22 cellular contexts compared by ENCODE assay signal in genomic region chr5:76153996-76154395, GRCh38.
DNase-seq lines count a peak whose midpoint lies in the region; ATAC-seq and TF ChIP-seq lines count a peak whose summit lies in the region.
"Had no signal": no experiment of that assay in that cellular context is flagged by ENCODE, and none has a peak within 500 bp of the region (broad histone marks: within the 10 kb centered on the region; RNA-seq: fewer than 3 reads in every experiment).

No MANE protein-coding gene starts in this region.

- H3K4me1 Mint-ChIP-seq in neural progenitor cell, result peaks cover 29% of the 10 kb centered on the region
- H3K4me1 Mint-ChIP-seq in immature natural killer cell, result peaks cover 15 to 16% of the 10 kb centered on the region in 2 donors

- H3K27me3 Mint-ChIP-seq in neural progenitor cell (ENCODE audit: insufficient read depth, low read depth) (no peaks in the 10 kb centered on the region), immature natural killer cell (ENCODE audit: low read depth in 3 of 3) (peaks cover 2 to 4% (median 3%) of the 10 kb centered on the region in 3 donors)

- peak overlapping the region; percentile 25 for H3K27ac Mint-ChIP-seq in neural progenitor cell
- no peak overlapping the region for H3K27ac Mint-ChIP-seq in immature natural killer cell
- H3K27ac Mint-ChIP-seq: CD14-positive monocyte; CD4-positive, alpha-beta T cell; GM23338 had no signal

- H3K9me3 Mint-ChIP-seq in neural progenitor cell, result no peaks in the 10 kb centered on the region
- peaks cover 0 to 9% (median 2%) of the 10 kb centered on the region in 6 donors for H3K9me3 Mint-ChIP-seq in immature natural killer cell
- H3K9me3 Mint-ChIP-seq: GM23338, H9 had no signal

- no peak overlapping the region for H3K4me3 ChIP-seq in esophagus muscularis mucosa
- H3K4me3 ChIP-seq in neural progenitor cell, result no peak overlapping the region
- H3K4me3 ChIP-seq: A549; BLaER1 treated with 17β-estradiol and CSF1 and Interleukin-3, amounts not matched to agents 10 nM and 100 nM; GM23338 had no signal

- TF ChIP-seq CTCF in esophagus muscularis mucosa (IDR thresholded peaks at IDR 0.05) (no peak), neural progenitor cell (IDR thresholded peaks at IDR 0.05) (no peak)

- DNase-seq in ELR (ENCODE audit: low read depth), result peak; percentile 2
- DNase-seq in esophagus muscularis mucosa (ENCODE audit: extremely low spot score), result peak; percentile 37
- no peak for DNase-seq in neural progenitor cell (ENCODE audit: low spot score)
- DNase-seq in immature natural killer cell, result no peak
- no peak for DNase-seq in activated naive CD4-positive, alpha-beta T cell treated with Interleukin-2 at 50 U/mL for 16 hours
- DNase-seq: 8988T; ACHN; AML-193; BE2C; CD4-positive, alpha-beta T cell; CD8-positive, alpha-beta memory T cell; DMS 273 treated with DMSO at 0.1 percent for 48 hours; DMS79; EL; GF-D8; H9 had no signal

- no peaks in the 10 kb centered on the region for H4K20me1 ChIP-seq in neural progenitor cell (ENCODE audit: low read depth)
- H4K20me1 ChIP-seq: BLaER1 treated with 17β-estradiol and CSF1 and Interleukin-3, amounts not matched to agents 10 nM and 100 nM had no signal

- no peak for TF ChIP-seq EP300 in esophagus muscularis mucosa (IDR thresholded peaks at IDR 0.05)

- H3K36me3 ChIP-seq in esophagus muscularis mucosa (no peaks in the 10 kb centered on the region), neural progenitor cell (no peaks in the 10 kb centered on the region)
- H3K36me3 ChIP-seq: BE2C; BLaER1 treated with 17β-estradiol and CSF1 and Interleukin-3, amounts not matched to agents 10 nM and 100 nM had no signal

- H3F3A ChIP-seq in neural progenitor cell (ENCODE audit: low read depth), result no peaks in the 10 kb centered on the region

- intact Hi-C loops in esophagus muscularis mucosa (cut with DNase I), result no loop called here

- no peaks in the 10 kb centered on the region for H3K9me3 ChIP-seq in esophagus muscularis mucosa
- H3K9me3 ChIP-seq in neural progenitor cell (ENCODE audit: low read depth), result no peaks in the 10 kb centered on the region
- H3K9me3 ChIP-seq: A549, BE2C had no signal

- TF ChIP-seq POLR2A in esophagus muscularis mucosa (IDR thresholded peaks at IDR 0.05; ENCODE audit: low read depth), result no peak

- H3K27ac ChIP-seq in esophagus muscularis mucosa (replicated peaks in 1 of 4) (no peak overlapping the region), neural progenitor cell (no peak overlapping the region)
- H3K27ac ChIP-seq: A549; BLaER1 treated with 17β-estradiol and CSF1 and Interleukin-3, amounts not matched to agents 10 nM and 100 nM had no signal

- H3K9ac ChIP-seq in neural progenitor cell, result no peak overlapping the region
- H3K9ac ChIP-seq: BLaER1 treated with 17β-estradiol and CSF1 and Interleukin-3, amounts not matched to agents 10 nM and 100 nM had no signal

- peaks cover 13% of the 10 kb centered on the region for H3K36me3 Mint-ChIP-seq in neural progenitor cell
- peaks cover 0 to 13% (median 0%) of the 10 kb centered on the region in 3 donors for H3K36me3 Mint-ChIP-seq in immature natural killer cell
- H3K36me3 Mint-ChIP-seq: CD14-positive monocyte had no signal

- H2AFZ ChIP-seq in neural progenitor cell (replicated peaks), result no peak overlapping the region
- H2AFZ ChIP-seq: GM23338 had no signal

- no peak for ATAC-seq in GM18870 (IDR thresholded peaks at IDR 0.05; ENCODE audit: unreplicated experiment)
- ATAC-seq: A549, GM23338, HCT116 had no signal

- no peak overlapping the region for H3K4me2 ChIP-seq in neural progenitor cell
- H3K4me2 ChIP-seq: A549; BLaER1 treated with 17β-estradiol and CSF1 and Interleukin-3, amounts not matched to agents 10 nM and 100 nM; GM23338 had no signal

- no peak overlapping the region for H3K4me3 Mint-ChIP-seq in neural progenitor cell
- H3K4me3 Mint-ChIP-seq in immature natural killer cell, result no peak overlapping the region
- H3K4me3 Mint-ChIP-seq: CD14-positive monocyte; CD4-positive, alpha-beta T cell; CD8-positive, alpha-beta memory T cell; GM23338; H9 had no signal

- H3K79me2 ChIP-seq in neural progenitor cell (ENCODE audit: low read depth), result no peaks in the 10 kb centered on the region

- H3K4me1 ChIP-seq in esophagus muscularis mucosa, result no peaks in the 10 kb centered on the region
- H3K4me1 ChIP-seq in neural progenitor cell, result peaks cover 6% of the 10 kb centered on the region
- H3K4me1 ChIP-seq: A549; BE2C; BLaER1 treated with 17β-estradiol and CSF1 and Interleukin-3, amounts not matched to agents 10 nM and 100 nM had no signal

- no peaks in the 10 kb centered on the region for H3K27me3 ChIP-seq in esophagus muscularis mucosa
- no peaks in the 10 kb centered on the region for H3K27me3 ChIP-seq in neural progenitor cell
- H3K27me3 ChIP-seq: BE2C; BLaER1 treated with 17β-estradiol and CSF1 and Interleukin-3, amounts not matched to agents 10 nM and 100 nM had no signal

Comparison
In these comparisons a context has a peak if more than half of its experiments do, and no peak if none do; other contexts are left out.
1. DNase-seq: peak in ELR (single experiment) and esophagus muscularis mucosa (single experiment); none in neural progenitor cell (single experiment), immature natural killer cell (0 of 3) and activated naive CD4-positive, alpha-beta T cell treated with Interleukin-2 at 50 U/mL for 16 hours (single experiment).